8 cellular contexts compared by ENCODE assay signal in the genomic region with DNA sequence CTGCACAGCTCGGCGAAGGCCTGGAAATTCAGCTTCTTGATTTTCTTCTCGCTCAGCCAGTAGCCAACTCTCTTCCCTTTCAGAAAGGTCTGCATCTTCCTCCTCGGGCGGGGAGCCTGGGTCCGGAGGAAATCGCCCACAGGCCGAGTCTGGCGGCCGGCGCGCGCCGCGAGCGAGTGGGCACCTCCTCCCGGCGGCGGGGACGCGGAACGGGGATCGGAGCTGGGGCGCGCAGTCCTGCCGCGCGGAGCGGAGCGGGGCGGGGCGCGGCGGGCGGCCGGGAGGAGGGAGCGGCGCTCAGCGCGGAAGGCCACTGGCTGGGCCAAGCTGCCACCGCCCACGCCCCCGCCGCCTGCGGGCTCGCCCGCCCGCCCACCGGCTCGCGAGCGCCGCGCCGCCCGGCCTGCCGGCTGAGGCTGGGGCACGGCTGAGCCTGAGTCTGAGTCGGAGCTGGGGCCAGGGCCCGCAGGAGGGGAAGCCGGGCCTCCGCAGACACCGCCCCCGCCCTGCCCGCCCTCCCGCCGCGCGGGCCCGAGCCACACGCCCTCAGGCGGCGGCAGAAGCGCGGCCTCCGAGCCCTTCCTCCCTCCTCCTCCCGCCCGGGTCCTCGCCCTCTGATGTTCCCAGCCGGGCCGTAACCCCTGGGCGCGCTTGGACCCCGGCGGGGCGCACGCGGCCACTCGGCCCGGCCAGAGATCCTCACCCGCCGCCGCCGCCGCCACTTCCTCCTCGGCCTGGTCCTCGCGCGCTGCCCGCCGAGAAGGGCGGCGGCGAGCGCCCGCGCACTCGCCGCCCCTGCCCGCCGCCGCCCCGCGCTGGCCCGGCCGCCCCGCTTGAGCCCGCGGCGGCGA. TPM values are rescaled to one million over a fixed set of nuclear protein-coding genes. Genes with fewer than 3 reads are reported as not detected.
DNase-seq lines count a peak whose midpoint lies in the region; TF ChIP-seq lines count a peak whose summit lies in the region.

No MANE protein-coding gene starts in this region.

- H3K36me3 Mint-ChIP-seq in glutamatergic neuron (ENCODE audit: unreplicated experiment): no peaks in the 10 kb centered on the region

- WGBS in ovary, 3 donors: 0 to 1% (median 1%) methylated on average over 40 to 120 of the region's 121 CpGs
- WGBS in thymus: 1% methylated on average over 121 of the region's 121 CpGs

- TF ChIP-seq EP300 in ovary (IDR thresholded peaks at IDR 0.05): no peak

- no peak overlapping the region for H3K27ac Mint-ChIP-seq in glutamatergic neuron (ENCODE audit: unreplicated experiment)

- intact Hi-C loops in ovary (cut with DNase I): loop anchor here in 1 of 4 donors (5.0 to 10.0 kb wide), 2 partner anchors 143 to 160 kb away; no protein-coding TSS in a partner anchor

- H3K36me3 ChIP-seq in HAP-1 (replicated peaks) (no peaks in the 10 kb centered on the region), MG63 (no peaks in the 10 kb centered on the region), ovary (no peaks in the 10 kb centered on the region), thymus (ENCODE audit: control insufficient read depth, insufficient read depth) (no peaks in the 10 kb centered on the region)

- H3K4me3 Mint-ChIP-seq in glutamatergic neuron (ENCODE audit: unreplicated experiment): peak overlapping the region; percentile 86

- H3K27ac ChIP-seq in ovary (peak overlapping the region; percentile 98 to 99), thymus (ENCODE audit: low read depth) (peak overlapping the region; percentile 93)

- H3K9me3 ChIP-seq in HAP-1 (no peaks in the 10 kb centered on the region), MG63 (no peaks in the 10 kb centered on the region), ovary (no peaks in the 10 kb centered on the region), thymus (ENCODE audit: control insufficient read depth) (no peaks in the 10 kb centered on the region)

- peaks cover 6% of the 10 kb centered on the region for H3K9me3 Mint-ChIP-seq in glutamatergic neuron (ENCODE audit: unreplicated experiment)

- TF ChIP-seq POLR2A in ovary (IDR thresholded peaks at IDR 0.05): no peak

- in situ Hi-C loops in HAP-1 (cut with MboI; ENCODE audit: low sequenced_read_pairs): no loop called here

- peaks cover 5% of the 10 kb centered on the region for H3K27me3 Mint-ChIP-seq in glutamatergic neuron (ENCODE audit: unreplicated experiment)

- H3K4me1 ChIP-seq in HAP-1 (peaks cover 19% of the 10 kb centered on the region), ovary (ENCODE audit: insufficient read depth) (peaks cover 12% of the 10 kb centered on the region), thymus (ENCODE audit: control insufficient read depth, insufficient read depth, low read length) (peaks cover 22% of the 10 kb centered on the region)

- H3K27me3 ChIP-seq in HAP-1 (ENCODE audit: low read depth): no peaks in the 10 kb centered on the region
- no peaks in the 10 kb centered on the region for H3K27me3 ChIP-seq in MG63
- H3K27me3 ChIP-seq in ovary: no peaks in the 10 kb centered on the region
- H3K27me3 ChIP-seq in thymus (ENCODE audit: control insufficient read depth, insufficient read depth): no peaks in the 10 kb centered on the region

- peak; percentile 90 for DNase-seq in GDM1 (lab: John Stamatoyannopoulos, UW)
- DNase-seq in HAP-1 (ENCODE audit: low spot score in 2 of 2): peak; percentile 81 to 89
- peak; percentile 88 for DNase-seq in MG63
- peak; percentile 57 for DNase-seq in SK-N-DZ (ENCODE audit: low spot score)
- DNase-seq in activated naive CD4-positive, alpha-beta T cell treated with anti-CD3 and anti-CD28 coated beads, Interleukin-2, amount 50 U/mL, for 16 hours: peak; percentile 83
- peak; percentile 86 for DNase-seq in glutamatergic neuron
- peak; percentile 83 to 90 (median 87) for DNase-seq in ovary

- peaks cover 10% of the 10 kb centered on the region for H3K4me1 Mint-ChIP-seq in glutamatergic neuron (ENCODE audit: low read depth, unreplicated experiment)

- no peak for TF ChIP-seq CTCF in glutamatergic neuron (IDR thresholded peaks at IDR 0.05; ENCODE audit: partially characterized antibody, unreplicated experiment)
- peak in 1 of 3 donors; percentile 7 for TF ChIP-seq CTCF in ovary (IDR thresholded peaks at IDR 0.05)

- H3K4me3 ChIP-seq in HAP-1 (peak overlapping the region; percentile 65), MG63 (peak overlapping the region; percentile 61), ovary (peak overlapping the region; percentile 68), thymus (ENCODE audit: low read length) (peak overlapping the region; percentile 92)

RNA-seq across cellular contexts. Expression of gene ITPK1, which starts 0.4 kb away (rescaled TPM):
- 37.7 and 39.9 TPM in 2 replicates for total RNA-seq in MG63 (2014; rRNA removed; shearing (Covaris generic); ENCODE audit: low replicate concordance)
- polyA plus RNA-seq in SK-N-DZ (2014; cell fraction: cytosol; rRNA removed): 32.3 and 42.2 TPM in 2 replicates
- 16.4 and 32.0 TPM in 2 replicates for polyA plus RNA-seq in SK-N-DZ (2014; cell fraction: nucleus; rRNA removed)
- total RNA-seq in glutamatergic neuron (ENCODE audit: unreplicated experiment) (132 TPM), ovary (10 to 100 TPM; 23.6 to 57.8 (median 49.3) TPM)
- polyA plus RNA-seq in ovary (10 to 100 TPM; 32.2 to 40.9 TPM), thymus (20.9 TPM)

Comparison
In these comparisons a context has a peak if more than half of its experiments do, and no peak if none do; other contexts are left out.
1. Peak in every context shown above with its lines: DNase-seq, H3K4me3 ChIP-seq and H3K27ac ChIP-seq.